In genomic region chr2:174901075-174901474, GRCh38 we compare ENCODE assay signal across 9 cellular contexts.
DNase-seq lines count a peak whose midpoint lies in the region; ATAC-seq and TF ChIP-seq lines count a peak whose summit lies in the region.
"Had no signal": no experiment of that assay in that cellular context is flagged by ENCODE, and none has a peak within 500 bp of the region (broad histone marks: within the 10 kb centered on the region; RNA-seq: fewer than 3 reads in every experiment).

No MANE protein-coding gene starts in this region.

- peak; percentile 39 to 58 (median 54) for ATAC-seq in heart left ventricle
- ATAC-seq in right cardiac atrium, result peak; percentile 43 to 59
- ATAC-seq in HG03135 (IDR thresholded peaks at IDR 0.05; ENCODE audit: unreplicated experiment), result no peak
- no peak for ATAC-seq in GM19328 (IDR thresholded peaks at IDR 0.05; ENCODE audit: unreplicated experiment)

- peak in 3 of 5 donors; percentile 9 to 25 (median 21) for DNase-seq in heart left ventricle
- no peak for DNase-seq in cardiac septum (ENCODE audit: low spot score)
- DNase-seq in activated T-cell treated with anti-CD3 and anti-CD28 coated beads, Interleukin-2, amount 50 U/mL, for 48 hours, result peak; percentile 22 to 35
- peak in 1 of 3 donors; percentile 50 for DNase-seq in right cardiac atrium
- no peak for DNase-seq in DMS53 (lab: John Stamatoyannopoulos, UW)
- DNase-seq: NCI-H446 treated with DMSO at 0.1 percent for 48 hours had no signal

- intact Hi-C loops in heart left ventricle (cut with DNase I), result loop anchor here in 1 of 10 donors (10.0 kb wide), 1 partner anchor 126 kb away; no protein-coding TSS in a partner anchor
- intact Hi-C loops in cardiac septum (cut with DNase I), result no loop called here
- intact Hi-C loops in right cardiac atrium (cut with DNase I), result loop anchor here in 1 of 4 donors (10.0 kb wide), 1 partner anchor 74 kb away; no protein-coding TSS in a partner anchor

- H3K27me3 ChIP-seq in heart left ventricle (no peaks in the 10 kb centered on the region), right cardiac atrium (ENCODE audit: control insufficient read depth, insufficient read depth) (no peaks in the 10 kb centered on the region), thymus (ENCODE audit: control insufficient read depth, insufficient read depth) (no peaks in the 10 kb centered on the region)

- no peak for TF ChIP-seq CTCF in heart left ventricle (IDR thresholded peaks at IDR 0.05)

- H3K36me3 ChIP-seq in heart left ventricle (no peaks in the 10 kb centered on the region), thymus (ENCODE audit: control insufficient read depth, insufficient read depth) (no peaks in the 10 kb centered on the region)

- H3K4me3 ChIP-seq in heart left ventricle (peak overlapping the region in 4 of 12 donors; percentile 14 to 35 (median 26)), right cardiac atrium (ENCODE audit: low read length) (no peak overlapping the region), thymus (ENCODE audit: low read length) (no peak overlapping the region)

- peak overlapping the region in 6 of 12 donors; percentile 11 to 49 (median 22) for H3K27ac ChIP-seq in heart left ventricle
- H3K27ac ChIP-seq in right cardiac atrium (ENCODE audit: low read length), result no peak overlapping the region
- H3K27ac ChIP-seq in thymus (ENCODE audit: low read depth), result peak overlapping the region; percentile 74

- 56 to 70% (median 58%) methylated on average over 4 of the region's 4 CpGs for WGBS in heart left ventricle, 4 donors
- WGBS in right cardiac atrium, result 47% methylated on average over 4 of the region's 4 CpGs
- 88% methylated on average over 4 of the region's 4 CpGs for WGBS in thymus

- TF ChIP-seq POLR2A in heart left ventricle (IDR thresholded peaks at IDR 0.05), result no peak

- H3K9me3 ChIP-seq in heart left ventricle, result no peaks in the 10 kb centered on the region
- no peaks in the 10 kb centered on the region for H3K9me3 ChIP-seq in right cardiac atrium (ENCODE audit: control insufficient read depth, low read length)
- no peaks in the 10 kb centered on the region for H3K9me3 ChIP-seq in thymus (ENCODE audit: control insufficient read depth)

- peaks cover 0 to 10% (median 0%) of the 10 kb centered on the region in 12 donors for H3K4me1 ChIP-seq in heart left ventricle
- no peaks in the 10 kb centered on the region for H3K4me1 ChIP-seq in right cardiac atrium (ENCODE audit: control insufficient read depth, insufficient read depth, low read length)
- peaks cover 2% of the 10 kb centered on the region for H3K4me1 ChIP-seq in thymus (ENCODE audit: control insufficient read depth, insufficient read depth, low read length)

Comparison
In these comparisons a context has a peak if more than half of its experiments do, and no peak if none do; other contexts are left out.
1. DNase-seq: peak in heart left ventricle (3 of 5) and activated T-cell treated with anti-CD3 and anti-CD28 coated beads, Interleukin-2, amount 50 U/mL, for 48 hours (2 of 2); none in cardiac septum (single experiment) and DMS53 (single experiment).
2. ATAC-seq: peak in heart left ventricle (4 of 4) and right cardiac atrium (2 of 2); none in HG03135 (single experiment) and GM19328 (single experiment).